Comparison of ENCODE assay signal across 8 cellular contexts in genomic region chr6:119204744-119205143, GRCh38.
"Had no signal": no experiment of that assay in that cellular context is flagged by ENCODE, and none has a peak within 500 bp of the region (broad histone marks: within the 10 kb centered on the region; RNA-seq: fewer than 3 reads in every experiment).

No MANE protein-coding gene starts in this region.

- H3K9ac ChIP-seq: KMS-11 had no signal

- H3K4me3 Mint-ChIP-seq: IgD-negative memory B cell had no signal

- H3K27ac ChIP-seq: HL-60, KMS-11 had no signal

- H3K4me3 ChIP-seq: K562 had no signal

- H3K27me3 Mint-ChIP-seq: IgD-negative memory B cell had no signal

- H3K27ac Mint-ChIP-seq: IgD-negative memory B cell had no signal

- DNase-seq: IMR-90, KBM-7, KG1 had no signal

- ATAC-seq: K562 had no signal

- FAIRE-seq: HTR-8/SVneo, K562 had no signal

- H3K4me2 ChIP-seq: KMS-11 had no signal
